In genomic region chr1:46643368-46643775, GRCh38 we compare ENCODE assay signal across 8 cellular contexts. TPM values are rescaled to one million over a fixed set of nuclear protein-coding genes. Genes with fewer than 3 reads are reported as not detected.
A peak's percentile ranks its signal among the peaks of the same experiment; 100 is the strongest.
DNase-seq lines count a peak whose midpoint lies in the region; ATAC-seq, FAIRE-seq and TF ChIP-seq lines count a peak whose summit lies in the region.
"Had no signal": no experiment of that assay in that cellular context is flagged by ENCODE, and none has a peak within 500 bp of the region (broad histone marks: within the 10 kb centered on the region; RNA-seq: fewer than 3 reads in every experiment).

No MANE protein-coding gene starts in this region.

- ATAC-seq in foreskin keratinocyte, result peak; percentile 34
- ATAC-seq in activated CD8-positive, alpha-beta memory T cell treated with anti-CD3 and anti-CD28 coated beads, Interleukin-2, amount 10 ng/mL, durations not matched to agents 7 days and 5 days, result no peak
- no peak for ATAC-seq in activated naive CD8-positive, alpha-beta T cell treated with anti-CD3 and anti-CD28 coated beads, Interleukin-2, amount 50 U/mL, for 24 hours
- ATAC-seq: activated CD8-positive, alpha-beta T cell treated with anti-CD3 and anti-CD28 coated beads, Interleukin-2, amount 10 ng/mL, durations not matched to agents 7 days and 5 days had no signal

- no peaks in the 10 kb centered on the region for H3K27me3 ChIP-seq in foreskin keratinocyte

- DNase-seq in HTR-8/SVneo (ENCODE audit: insufficient read length, low spot score), result peak; percentile 54
- peak; percentile 92 for DNase-seq in RPMI7951 (ENCODE audit: low read depth)
- peak in 1 of 2 donors; percentile 65 for DNase-seq in foreskin keratinocyte
- DNase-seq in superior temporal gyrus (ENCODE audit: extremely low spot score), result peak; percentile 40
- DNase-seq in activated CD8-positive, alpha-beta memory T cell treated with anti-CD3 and anti-CD28 coated beads, Interleukin-2, amount 10 ng/mL, durations not matched to agents 7 days and 5 days, result no peak
- DNase-seq in activated naive CD8-positive, alpha-beta T cell treated with anti-CD3 and anti-CD28 coated beads, Interleukin-2, amount 50 U/mL, for 24 hours, result no peak
- no peak for DNase-seq in DMS114 treated with DMSO at 0.1 percent for 48 hours (lab: John Stamatoyannopoulos, UW; ENCODE audit: unreplicated experiment)
- DNase-seq: activated CD8-positive, alpha-beta T cell treated with anti-CD3 and anti-CD28 coated beads, Interleukin-2, amount 10 ng/mL, durations not matched to agents 7 days and 5 days had no signal

- TF ChIP-seq CTCF in foreskin keratinocyte (conservative IDR thresholded peaks at IDR 0.05), result no peak

- peak; percentile 16 for FAIRE-seq in HTR-8/SVneo (lab: Jason Lieb, UNC)

- H3K4me1 Mint-ChIP-seq in activated CD8-positive, alpha-beta memory T cell treated with anti-CD3 and anti-CD28 coated beads, Interleukin-2, amount 10 ng/mL, durations not matched to agents 7 days and 5 days, result no peaks in the 10 kb centered on the region
- H3K4me1 Mint-ChIP-seq in activated naive CD8-positive, alpha-beta T cell treated with anti-CD3 and anti-CD28 coated beads, Interleukin-2, amount 50 U/mL, for 24 hours, result peaks cover 9% of the 10 kb centered on the region

- peaks cover 10% of the 10 kb centered on the region for H3K4me1 ChIP-seq in foreskin keratinocyte

- H3K36me3 Mint-ChIP-seq in activated CD8-positive, alpha-beta memory T cell treated with anti-CD3 and anti-CD28 coated beads, Interleukin-2, amount 10 ng/mL, durations not matched to agents 7 days and 5 days, result peaks cover 28% of the 10 kb centered on the region
- peaks cover 15% of the 10 kb centered on the region for H3K36me3 Mint-ChIP-seq in activated naive CD8-positive, alpha-beta T cell treated with anti-CD3 and anti-CD28 coated beads, Interleukin-2, amount 50 U/mL, for 24 hours (ENCODE audit: low read depth)

- no peak overlapping the region for H3K27ac ChIP-seq in foreskin keratinocyte

- CTCF ChIA-PET in activated CD8-positive, alpha-beta memory T cell treated with anti-CD3 and anti-CD28 coated beads, Interleukin-2, amount 10 ng/mL, durations not matched to agents 7 days and 5 days (lab: Charles Lee), result interaction anchor here (1.1 to 1.6 kb wide), 2 partner anchors 10 to 82 kb away, joined by 3 to 4 read pairs; no protein-coding TSS in a partner anchor

- no peak overlapping the region for H3K27ac Mint-ChIP-seq in activated CD8-positive, alpha-beta memory T cell treated with anti-CD3 and anti-CD28 coated beads, Interleukin-2, amount 10 ng/mL, durations not matched to agents 7 days and 5 days
- no peak overlapping the region for H3K27ac Mint-ChIP-seq in activated naive CD8-positive, alpha-beta T cell treated with anti-CD3 and anti-CD28 coated beads, Interleukin-2, amount 50 U/mL, for 24 hours
- H3K27ac Mint-ChIP-seq: activated CD8-positive, alpha-beta T cell treated with anti-CD3 and anti-CD28 coated beads, Interleukin-2, amount 10 ng/mL, durations not matched to agents 7 days and 5 days had no signal

- no peak overlapping the region for H3K4me3 Mint-ChIP-seq in activated CD8-positive, alpha-beta memory T cell treated with anti-CD3 and anti-CD28 coated beads, Interleukin-2, amount 10 ng/mL, durations not matched to agents 7 days and 5 days
- no peak overlapping the region for H3K4me3 Mint-ChIP-seq in activated naive CD8-positive, alpha-beta T cell treated with anti-CD3 and anti-CD28 coated beads, Interleukin-2, amount 50 U/mL, for 24 hours
- H3K4me3 Mint-ChIP-seq: activated CD8-positive, alpha-beta T cell treated with anti-CD3 and anti-CD28 coated beads, Interleukin-2, amount 10 ng/mL, durations not matched to agents 7 days and 5 days had no signal

- no peaks in the 10 kb centered on the region for H3K27me3 Mint-ChIP-seq in activated CD8-positive, alpha-beta memory T cell treated with anti-CD3 and anti-CD28 coated beads, Interleukin-2, amount 10 ng/mL, durations not matched to agents 7 days and 5 days
- H3K27me3 Mint-ChIP-seq in activated naive CD8-positive, alpha-beta T cell treated with anti-CD3 and anti-CD28 coated beads, Interleukin-2, amount 50 U/mL, for 24 hours, result no peaks in the 10 kb centered on the region

- peaks cover 2% of the 10 kb centered on the region for H3K9me3 Mint-ChIP-seq in activated CD8-positive, alpha-beta memory T cell treated with anti-CD3 and anti-CD28 coated beads, Interleukin-2, amount 10 ng/mL, durations not matched to agents 7 days and 5 days (ENCODE audit: low read depth)
- H3K9me3 Mint-ChIP-seq in activated naive CD8-positive, alpha-beta T cell treated with anti-CD3 and anti-CD28 coated beads, Interleukin-2, amount 50 U/mL, for 24 hours, result no peaks in the 10 kb centered on the region

RNA-seq across cellular contexts. Expression of gene ATPAF1, which starts 24.8 kb away (rescaled TPM):
- 67.6 and 75.1 TPM in 2 replicates for total RNA-seq in RPMI7951 (2014; rRNA removed; shearing (Covaris generic))
- total RNA-seq in foreskin keratinocyte, result 34.0 and 35.9 TPM in 2 replicates
- 25.7 and 30.9 TPM in 2 replicates for polyA plus RNA-seq in foreskin keratinocyte
- total RNA-seq in activated CD8-positive, alpha-beta memory T cell treated with anti-CD3 and anti-CD28 coated beads, Interleukin-2, amount 10 ng/mL, durations not matched to agents 7 days and 5 days, result 10 to 100 TPM; 44.2 to 44.3 TPM

RNA-seq across cellular contexts. Expression of gene MOB3C, which starts 26.8 kb away (rescaled TPM):
- 7.0 and 8.4 TPM in 2 replicates for total RNA-seq in RPMI7951 (2014; rRNA removed; shearing (Covaris generic))
- total RNA-seq in foreskin keratinocyte, result 10.8 and 11.2 TPM in 2 replicates
- polyA plus RNA-seq in foreskin keratinocyte, result 7.5 and 9.1 TPM in 2 replicates
- 10 to 100 TPM; 18.3 to 20.7 TPM for total RNA-seq in activated CD8-positive, alpha-beta memory T cell treated with anti-CD3 and anti-CD28 coated beads, Interleukin-2, amount 10 ng/mL, durations not matched to agents 7 days and 5 days

RNA-seq across cellular contexts. Expression of gene TEX38, which starts 28.3 kb away (rescaled TPM):
- not detected in 2 replicates for total RNA-seq in RPMI7951 (2014; rRNA removed; shearing (Covaris generic))
- total RNA-seq in foreskin keratinocyte, result not detected in 2 replicates
- polyA plus RNA-seq in foreskin keratinocyte, result not detected in 2 replicates
- total RNA-seq in activated CD8-positive, alpha-beta memory T cell treated with anti-CD3 and anti-CD28 coated beads, Interleukin-2, amount 10 ng/mL, durations not matched to agents 7 days and 5 days, result not detected
- total RNA-seq: activated CD8-positive, alpha-beta T cell treated with anti-CD3 and anti-CD28 coated beads, Interleukin-2, amount 10 ng/mL, durations not matched to agents 7 days and 5 days had no signal

RNA-seq across cellular contexts. Expression of gene MKNK1, which starts 39.3 kb away (rescaled TPM):
- 16.7 and 16.8 TPM in 2 replicates for total RNA-seq in RPMI7951 (2014; rRNA removed; shearing (Covaris generic))
- 21.5 and 29.8 TPM in 2 replicates for total RNA-seq in foreskin keratinocyte
- 18.9 and 22.5 TPM in 2 replicates for polyA plus RNA-seq in foreskin keratinocyte
- total RNA-seq in activated CD8-positive, alpha-beta memory T cell treated with anti-CD3 and anti-CD28 coated beads, Interleukin-2, amount 10 ng/mL, durations not matched to agents 7 days and 5 days, result 10 to 100 TPM; 70.6 to 78.6 TPM

Comparison
In these comparisons a context has a peak if more than half of its experiments do, and no peak if none do; other contexts are left out.
1. DNase-seq: peak in HTR-8/SVneo (single experiment), RPMI7951 (single experiment) and superior temporal gyrus (single experiment); none in activated CD8-positive, alpha-beta memory T cell treated with anti-CD3 and anti-CD28 coated beads, Interleukin-2, amount 10 ng/mL, durations not matched to agents 7 days and 5 days (single experiment), activated naive CD8-positive, alpha-beta T cell treated with anti-CD3 and anti-CD28 coated beads, Interleukin-2, amount 50 U/mL, for 24 hours (single experiment) and DMS114 treated with DMSO at 0.1 percent for 48 hours (single experiment).